19 cellular contexts compared by ENCODE assay signal in genomic region chr3:161600185-161600584, GRCh38.
DNase-seq lines count a peak whose midpoint lies in the region; ATAC-seq, FAIRE-seq and TF ChIP-seq lines count a peak whose summit lies in the region.
"Had no signal": no experiment of that assay in that cellular context is flagged by ENCODE, and none has a peak within 500 bp of the region (broad histone marks: within the 10 kb centered on the region; RNA-seq: fewer than 3 reads in every experiment).

No MANE protein-coding gene starts in this region.

- whole genome bisulfite sequencing in HepG2 (ENCODE audit: low lambda C conversion rate), result 0% methylated on average over 5 of the region's 5 CpGs
- WGBS in right lobe of liver (ENCODE audit: insufficient coverage, low coverage, low lambda C conversion rate, missing lambda C conversion rate), result 60% methylated on average over 3 of the region's 5 CpGs

- POLR2A ChIA-PET in HepG2 (lab: Yijun Ruan, JAX), result no interaction called here

- H2AFZ ChIP-seq in HepG2 (ENCODE audit: low read length), result no peak overlapping the region

- H3K9me3 ChIP-seq in HepG2 (ENCODE audit: low read length), result no peaks in the 10 kb centered on the region
- H3K9me3 ChIP-seq in right lobe of liver, result no peaks in the 10 kb centered on the region
- H3K9me3 ChIP-seq in endocrine pancreas (ENCODE audit: control insufficient read depth, low read length), result no peaks in the 10 kb centered on the region
- H3K9me3 ChIP-seq: SJSA1 had no signal

- DNase-seq in HepG2 (ENCODE audit: low spot score) (no peak), right lobe of liver (no peak), NCI-H69 (lab: John Stamatoyannopoulos, UW) (peak; percentile 67), NCI-H526 (lab: John Stamatoyannopoulos, UW) (no peak), GM19238 (ENCODE audit: insufficient read length, low spot score) (no peak), GM19240 (ENCODE audit: insufficient read length, low spot score) (no peak)
- DNase-seq: activated CD4-positive, alpha-beta T cell treated with anti-CD3 and anti-CD28 coated beads for 4 hours; activated CD8-positive, alpha-beta memory T cell treated with anti-CD3 and anti-CD28 coated beads, Interleukin-2, amount 50 U/mL, for 48 hours; CD4-positive, CD25-positive, alpha-beta regulatory T cell; Karpas-422; naive thymus-derived CD8-positive, alpha-beta T cell; stimulated activated naive CD8-positive, alpha-beta T cell treated with anti-CD3 and anti-CD28 coated beads, Interleukin-15, Interleukin-2, amounts not matched to agents 100 U/mL and 50 U/mL, for 24 hours had no signal

- TF ChIP-seq RAD21 in HepG2 (CRISPR knock-in tag; IDR thresholded peaks at IDR 0.05), result no peak

- TF ChIP-seq POLR2A in HepG2 (IDR thresholded peaks at IDR 0.05; ENCODE audit: insufficient read depth in 1 of 2, low read depth in 2 of 2, low read length in 2 of 2) (no peak), right lobe of liver (IDR thresholded peaks at IDR 0.05) (no peak)

- intact Hi-C loops in HepG2 (cut with micrococcal nuclease; ENCODE audit: unreplicated experiment), result no loop called here
- intact Hi-C loops in right lobe of liver (cut with DNase I), result no loop called here

- no peak overlapping the region for H3K9ac ChIP-seq in HepG2 (ENCODE audit: insufficient read depth, low read depth, low read length)
- H3K9ac ChIP-seq in endocrine pancreas (ENCODE audit: control insufficient read depth, insufficient read depth, low read length), result no peak overlapping the region

- no peak for FAIRE-seq in HepG2 (lab: Jason Lieb, UNC)
- FAIRE-seq: astrocyte, colon, endothelial cell of umbilical vein, urothelium cell line had no signal

- H3K4me1 ChIP-seq in HepG2 (ENCODE audit: insufficient read depth, low read length), result no peaks in the 10 kb centered on the region
- H3K4me1 ChIP-seq in right lobe of liver, result no peaks in the 10 kb centered on the region
- H3K4me1 ChIP-seq in endocrine pancreas (ENCODE audit: control insufficient read depth, insufficient read depth, low read length), result no peaks in the 10 kb centered on the region
- H3K4me1 ChIP-seq: SJSA1 had no signal

- H4K20me1 ChIP-seq in HepG2 (ENCODE audit: insufficient read depth, low read length), result no peaks in the 10 kb centered on the region

- in situ Hi-C loops in HepG2 (cut with HindIII; ENCODE audit: extremely low pct_ligation_motif_present, low pct_unique_long_range_greater_than_20kb), result no loop called here

- TF ChIP-seq CTCF in HepG2 (CRISPR knock-in tag; IDR thresholded peaks at IDR 0.05) (no peak), right lobe of liver (IDR thresholded peaks at IDR 0.05) (no peak)

- CTCF ChIA-PET in HepG2 (lab: Yijun Ruan, JAX; ENCODE audit: low intra/inter-chr PET ratio, low total read pairs), result no interaction called here

- H3K79me2 ChIP-seq in HepG2 (ENCODE audit: insufficient read depth, low read length), result no peaks in the 10 kb centered on the region

- no peaks in the 10 kb centered on the region for H3K36me3 ChIP-seq in HepG2 (replicated peaks in 1 of 2; ENCODE audit: control insufficient read depth in 1 of 2, insufficient read depth in 2 of 2, low read length in 2 of 2)
- no peaks in the 10 kb centered on the region for H3K36me3 ChIP-seq in right lobe of liver
- no peaks in the 10 kb centered on the region for H3K36me3 ChIP-seq in endocrine pancreas (ENCODE audit: control insufficient read depth, insufficient read depth, low read length)
- H3K36me3 ChIP-seq: SJSA1 had no signal

- H3K27ac ChIP-seq in HepG2 (ENCODE audit: extremely low read length, insufficient read depth, low read length), result no peak overlapping the region
- no peak overlapping the region for H3K27ac ChIP-seq in right lobe of liver
- H3K27ac ChIP-seq: SJSA1 had no signal

- ATAC-seq in HepG2 (no peak), right lobe of liver (no peak), GM21528 (IDR thresholded peaks at IDR 0.05; ENCODE audit: low FRiP score, unreplicated experiment) (no peak)
- ATAC-seq: naive thymus-derived CD8-positive, alpha-beta T cell; stimulated activated naive CD8-positive, alpha-beta T cell treated with anti-CD3 and anti-CD28 coated beads, Interleukin-15, Interleukin-2, amounts not matched to agents 100 U/mL and 50 U/mL, for 24 hours had no signal

- H3K4me2 ChIP-seq in HepG2 (ENCODE audit: low read depth, low read length), result no peak overlapping the region

- H3K4me3 ChIP-seq in HepG2 (replicated peaks in 1 of 3; ENCODE audit: insufficient read depth in 1 of 3, low read depth in 2 of 3, low read length in 3 of 3), result no peak overlapping the region
- no peak overlapping the region for H3K4me3 ChIP-seq in right lobe of liver
- H3K4me3 ChIP-seq in endocrine pancreas (ENCODE audit: control insufficient read depth, insufficient read depth, low read length), result peak overlapping the region; percentile 5
- H3K4me3 ChIP-seq: SJSA1 had no signal

- BruUV-seq in HepG2 (replicated peaks; lab: Mats Ljungman, UMichigan), result no TSS peak

- TF ChIP-seq EP300 in HepG2 (IDR thresholded peaks at IDR 0.05; ENCODE audit: low read depth in 2 of 2, low read length in 2 of 2), result no peak
- TF ChIP-seq EP300 in HepG2 (CRISPR knock-in tag; IDR thresholded peaks at IDR 0.05; ENCODE audit: borderline replicate concordance), result no peak

- H3K27me3 ChIP-seq in HepG2 (ENCODE audit: control insufficient read depth in 1 of 2, insufficient read depth in 2 of 2, low read length in 2 of 2), result no peaks in the 10 kb centered on the region
- no peaks in the 10 kb centered on the region for H3K27me3 ChIP-seq in right lobe of liver
- H3K27me3 ChIP-seq in endocrine pancreas (ENCODE audit: control insufficient read depth, insufficient read depth, low read length), result no peaks in the 10 kb centered on the region
- H3K27me3 ChIP-seq: SJSA1 had no signal

TF ChIP-seq in HepG2, 621 proteins besides CTCF, POLR2A, EP300 and RAD21:
- TF ChIP-seq HMGA1 (CRISPR knock-in tag; conservative IDR thresholded peaks at IDR 0.05) (no peak), CREB1 (IDR thresholded peaks at IDR 0.05) (peak; percentile 38; the same call in 1 of the 2 replicates), CREB1 (CRISPR knock-in tag; IDR thresholded peaks at IDR 0.05) (no peak)
TF ChIP-seq in HepG2: peak in this region for 1.
